Comparison of ENCODE assay signal across 8 cellular contexts in the genomic region with DNA sequence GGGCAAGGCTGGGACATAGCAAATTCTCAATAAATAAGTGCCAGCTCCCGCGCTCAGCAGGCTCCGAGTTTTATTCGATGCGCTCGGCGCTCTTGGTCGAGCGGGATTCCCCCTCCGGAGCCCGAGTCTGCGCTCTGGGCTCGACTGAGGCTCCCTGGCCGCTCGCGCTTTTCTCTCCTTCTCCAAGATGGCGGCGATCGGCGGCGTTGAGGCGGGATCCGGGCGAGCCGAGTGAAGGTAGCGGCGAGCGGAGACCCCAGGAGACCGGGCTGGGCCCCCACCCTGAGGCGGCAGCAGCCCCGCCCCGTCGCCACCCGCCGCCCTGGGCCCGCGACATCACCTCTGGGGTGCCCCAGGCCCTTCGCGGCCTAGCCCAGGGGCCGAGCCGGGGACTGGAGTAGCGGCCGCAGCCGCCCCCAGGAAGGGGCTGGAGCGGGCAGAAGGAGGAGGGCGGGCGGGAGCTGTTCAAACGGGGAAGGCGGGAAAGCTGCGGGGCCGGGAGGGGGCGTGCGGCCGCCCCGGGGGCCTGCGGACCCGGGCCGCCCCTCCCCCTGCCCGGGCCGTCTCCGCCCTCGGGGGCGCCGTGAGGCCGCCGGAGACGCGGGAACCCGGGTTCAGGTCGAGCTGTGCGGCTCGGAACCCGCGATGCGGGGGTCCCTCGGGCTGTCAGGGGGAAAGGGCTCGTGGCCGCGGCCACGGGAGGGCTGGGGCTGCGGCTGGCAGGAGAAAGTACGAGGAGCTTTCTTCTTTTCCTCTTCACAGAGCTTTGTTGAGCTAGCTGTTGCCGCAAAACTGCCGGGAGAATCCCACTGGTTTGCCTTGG. TPM values are rescaled to one million over a fixed set of nuclear protein-coding genes. Genes with fewer than 3 reads are reported as not detected.
DNase-seq lines count a peak whose midpoint lies in the region; TF ChIP-seq lines count a peak whose summit lies in the region.

A gene with protein sequence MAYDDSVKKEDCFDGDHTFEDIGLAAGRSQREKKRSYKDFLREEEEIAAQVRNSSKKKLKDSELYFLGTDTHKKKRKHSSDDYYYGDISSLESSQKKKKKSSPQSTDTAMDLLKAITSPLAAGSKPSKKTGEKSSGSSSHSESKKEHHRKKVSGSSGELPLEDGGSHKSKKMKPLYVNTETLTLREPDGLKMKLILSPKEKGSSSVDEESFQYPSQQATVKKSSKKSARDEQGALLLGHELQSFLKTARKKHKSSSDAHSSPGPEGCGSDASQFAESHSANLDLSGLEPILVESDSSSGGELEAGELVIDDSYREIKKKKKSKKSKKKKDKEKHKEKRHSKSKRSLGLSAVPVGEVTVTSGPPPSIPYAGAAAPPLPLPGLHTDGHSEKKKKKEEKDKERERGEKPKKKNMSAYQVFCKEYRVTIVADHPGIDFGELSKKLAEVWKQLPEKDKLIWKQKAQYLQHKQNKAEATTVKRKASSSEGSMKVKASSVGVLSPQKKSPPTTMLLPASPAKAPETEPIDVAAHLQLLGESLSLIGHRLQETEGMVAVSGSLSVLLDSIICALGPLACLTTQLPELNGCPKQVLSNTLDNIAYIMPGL (plus strand): TSS at position 173 of the 823 bp plus-strand sequence. CDS start 4,898 bp downstream, outside the sequence.

- DNase-seq in GOT3 (lab: John Stamatoyannopoulos, UW) (peak; percentile 60), LNCaP clone FGC (ENCODE audit: low read depth) (peak; percentile 48), SIG-M5 (lab: John Stamatoyannopoulos, UW) (peak; percentile 11), activated gamma-delta T cell (lab: John Stamatoyannopoulos, UW) (peak; percentile 69), fibroblast of villous mesenchyme (ENCODE audit: low read depth) (peak; percentile 89), nephron progenitor cell (peak; percentile 86)

- TF ChIP-seq CTCF in LNCaP clone FGC (IDR thresholded peaks at IDR 0.05; ENCODE audit: control insufficient read depth, extremely low read depth, insufficient read depth) (no peak), fibroblast of villous mesenchyme (IDR thresholded peaks at IDR 0.05; ENCODE audit: insufficient read depth, low read depth, low read length) (peak; percentile 5), nephron progenitor cell (IDR thresholded peaks at IDR 0.05) (no peak)

- H3K27ac Mint-ChIP-seq in nephron progenitor cell: peak within 1 kb of the TSS; percentile 99
- H3K27ac Mint-ChIP-seq in stimulated activated naive CD8-positive, alpha-beta T cell treated with anti-CD3 and anti-CD28 coated beads, Interleukin-15, Interleukin-2, amounts not matched to agents 100 ng/mL and 50 ng/mL, for 24 hours: peak within 1 kb of the TSS; percentile 93

- H3K4me1 ChIP-seq in ES-I3 (ENCODE audit: insufficient read depth, low read length): no peaks in the 10 kb centered on the region

- H3K9ac ChIP-seq in ES-I3 (ENCODE audit: low read depth, low read length): peak within 1 kb of the TSS; percentile 90

- H3K9me3 Mint-ChIP-seq in nephron progenitor cell: no peaks in the 10 kb centered on the region
- H3K9me3 Mint-ChIP-seq in stimulated activated naive CD8-positive, alpha-beta T cell treated with anti-CD3 and anti-CD28 coated beads, Interleukin-15, Interleukin-2, amounts not matched to agents 100 ng/mL and 50 ng/mL, for 24 hours: no peaks in the 10 kb centered on the region

- H3K9me3 ChIP-seq in ES-I3 (ENCODE audit: control insufficient read depth, insufficient read depth, low read length): no peaks in the 10 kb centered on the region

- H3K4me3 ChIP-seq in LNCaP clone FGC (ENCODE audit: low read depth, low read length) (peak within 1 kb of the TSS; percentile 86), fibroblast of villous mesenchyme (ENCODE audit: low read depth, low read length) (peak within 1 kb of the TSS; percentile 87)

- peak within 1 kb of the TSS; percentile 97 for H3K4me3 Mint-ChIP-seq in nephron progenitor cell
- H3K4me3 Mint-ChIP-seq in stimulated activated naive CD8-positive, alpha-beta T cell treated with anti-CD3 and anti-CD28 coated beads, Interleukin-15, Interleukin-2, amounts not matched to agents 100 ng/mL and 50 ng/mL, for 24 hours: peak within 1 kb of the TSS; percentile 93

- H3K4me1 Mint-ChIP-seq in nephron progenitor cell: peaks cover 46% of the 10 kb centered on the region
- H3K4me1 Mint-ChIP-seq in stimulated activated naive CD8-positive, alpha-beta T cell treated with anti-CD3 and anti-CD28 coated beads, Interleukin-15, Interleukin-2, amounts not matched to agents 100 ng/mL and 50 ng/mL, for 24 hours (ENCODE audit: low read depth): peaks cover 26% of the 10 kb centered on the region

- H3K27me3 Mint-ChIP-seq in nephron progenitor cell (ENCODE audit: low read depth, poor library complexity): no peaks in the 10 kb centered on the region
- no peaks in the 10 kb centered on the region for H3K27me3 Mint-ChIP-seq in stimulated activated naive CD8-positive, alpha-beta T cell treated with anti-CD3 and anti-CD28 coated beads, Interleukin-15, Interleukin-2, amounts not matched to agents 100 ng/mL and 50 ng/mL, for 24 hours

- H3K36me3 Mint-ChIP-seq in nephron progenitor cell (ENCODE audit: low read depth): peaks cover 35% of the 10 kb centered on the region
- H3K36me3 Mint-ChIP-seq in stimulated activated naive CD8-positive, alpha-beta T cell treated with anti-CD3 and anti-CD28 coated beads, Interleukin-15, Interleukin-2, amounts not matched to agents 100 ng/mL and 50 ng/mL, for 24 hours (ENCODE audit: low read depth): peaks cover 28% of the 10 kb centered on the region

- peaks cover 5% of the 10 kb centered on the region; the same call in 1 of the 2 replicates for H3K36me3 ChIP-seq in ES-I3 (ENCODE audit: insufficient read depth, low read length)

RNA-seq across cellular contexts. Expression of the gene that starts here (rescaled TPM):
- total RNA-seq in fibroblast of villous mesenchyme: 20.3 and 22.5 TPM in 2 replicates

Comparison
In these comparisons a context has a peak if more than half of its experiments do, and no peak if none do; other contexts are left out.
1. Peak in every context shown above with its lines: DNase-seq and H3K4me3 ChIP-seq.
2. DNase-seq: peak in every context shown above with its lines; median percentile 89 in fibroblast of villous mesenchyme; 86 in nephron progenitor cell; 69 in activated gamma-delta T cell; 60 in GOT3; 48 in LNCaP clone FGC; 11 in SIG-M5.